Comparison of ENCODE assay signal across 15 cellular contexts in genomic region chr17:64015447-64015846, GRCh38. TPM values are rescaled to one million over a fixed set of nuclear protein-coding genes. Genes with fewer than 3 reads are reported as not detected.
DNase-seq lines count a peak whose midpoint lies in the region; ATAC-seq and TF ChIP-seq lines count a peak whose summit lies in the region.
"Had no signal": no experiment of that assay in that cellular context is flagged by ENCODE, and none has a peak within 500 bp of the region (broad histone marks: within the 10 kb centered on the region; RNA-seq: fewer than 3 reads in every experiment).

No MANE protein-coding gene starts in this region.

- ATAC-seq in HG03571 (IDR thresholded peaks at IDR 0.05; ENCODE audit: unreplicated experiment), result no peak
- no peak for ATAC-seq in GM21526 (IDR thresholded peaks at IDR 0.05; ENCODE audit: low FRiP score, unreplicated experiment)
- ATAC-seq: pancreas had no signal

- 90% methylated on average over 6 of the region's 6 CpGs for WGBS in suprapubic skin

- TF ChIP-seq POLR2A in suprapubic skin (IDR thresholded peaks at IDR 0.05), result no peak

- H3K4me3 Mint-ChIP-seq in activated naive CD4-positive, alpha-beta T cell treated with anti-CD3 and anti-CD28 coated beads for 36 hours, result peak overlapping the region; percentile 58

- H3K9me3 ChIP-seq in SU-DHL-6 (ENCODE audit: insufficient read depth, low read length), result no peaks in the 10 kb centered on the region
- H3K9me3 ChIP-seq in effector memory CD4-positive, alpha-beta T cell (ENCODE audit: control insufficient read depth, low read length), result no peaks in the 10 kb centered on the region
- H3K9me3 ChIP-seq in suprapubic skin, result no peaks in the 10 kb centered on the region
- H3K9me3 ChIP-seq: pancreas, tibial artery had no signal

- peaks cover 79% of the 10 kb centered on the region for H3K79me2 ChIP-seq in SU-DHL-6 (ENCODE audit: insufficient read depth, low read length)

- intact Hi-C loops in activated naive CD4-positive, alpha-beta T cell treated with anti-CD3 and anti-CD28 coated beads for 36 hours (cut with micrococcal nuclease), result loop anchor here (1.0 kb wide), 1 partner anchor 16 kb away; no protein-coding TSS in a partner anchor

- peaks cover 5% of the 10 kb centered on the region; the same call in 1 of the 2 replicates for H3K36me3 ChIP-seq in SU-DHL-6 (ENCODE audit: low read length)
- peaks cover 7% of the 10 kb centered on the region for H3K36me3 ChIP-seq in effector memory CD4-positive, alpha-beta T cell (ENCODE audit: control insufficient read depth, insufficient read depth, low read length)
- H3K36me3 ChIP-seq in suprapubic skin, result no peaks in the 10 kb centered on the region
- H3K36me3 ChIP-seq: pancreas, tibial artery had no signal

- peaks cover 43% of the 10 kb centered on the region for H3F3A ChIP-seq in SU-DHL-6 (ENCODE audit: insufficient read depth)

- H3K9me3 Mint-ChIP-seq in activated naive CD4-positive, alpha-beta T cell treated with anti-CD3 and anti-CD28 coated beads for 36 hours, result no peaks in the 10 kb centered on the region

- no peak for DNase-seq in activated naive CD4-positive, alpha-beta T cell treated with anti-CD3 and anti-CD28 coated beads for 36 hours
- DNase-seq in activated naive CD4-positive, alpha-beta T cell treated with Interleukin-2 at 50 U/mL for 16 hours, result no peak
- DNase-seq in effector memory CD4-positive, alpha-beta T cell, result no peak
- DNase-seq in suprapubic skin (ENCODE audit: low spot score in 2 of 2) (peak; percentile 4 to 40), NCI-H1694 treated with DMSO at 0.1 percent for 48 hours (lab: John Stamatoyannopoulos, UW) (no peak)
- DNase-seq: DMS 273 treated with DMSO at 0.1 percent for 48 hours, midbrain, pancreas, tibial artery had no signal

- peak overlapping the region; percentile 97 for H3K27ac Mint-ChIP-seq in activated naive CD4-positive, alpha-beta T cell treated with anti-CD3 and anti-CD28 coated beads for 36 hours

- H3K4me1 Mint-ChIP-seq in activated naive CD4-positive, alpha-beta T cell treated with anti-CD3 and anti-CD28 coated beads for 36 hours (ENCODE audit: low read depth), result peaks cover 57% of the 10 kb centered on the region

- TF ChIP-seq EP300 in suprapubic skin (IDR thresholded peaks at IDR 0.05), result no peak

- no peaks in the 10 kb centered on the region for H4K20me1 ChIP-seq in SU-DHL-6 (ENCODE audit: low read depth, low read length)

- H3K27me3 Mint-ChIP-seq in activated naive CD4-positive, alpha-beta T cell treated with anti-CD3 and anti-CD28 coated beads for 36 hours (ENCODE audit: low read depth), result no peaks in the 10 kb centered on the region

- no peak overlapping the region for H3K9ac ChIP-seq in SU-DHL-6 (ENCODE audit: low read length)

- H3K36me3 Mint-ChIP-seq in activated naive CD4-positive, alpha-beta T cell treated with anti-CD3 and anti-CD28 coated beads for 36 hours (ENCODE audit: low read depth), result peaks cover 13% of the 10 kb centered on the region

- H3K27me3 ChIP-seq in SU-DHL-6 (ENCODE audit: low read length), result no peaks in the 10 kb centered on the region
- no peaks in the 10 kb centered on the region for H3K27me3 ChIP-seq in effector memory CD4-positive, alpha-beta T cell (replicated peaks; ENCODE audit: control insufficient read depth, insufficient read depth, low read length, poor library complexity, severe bottlenecking)
- H3K27me3 ChIP-seq in suprapubic skin, result no peaks in the 10 kb centered on the region
- H3K27me3 ChIP-seq: pancreas had no signal

- no peak overlapping the region for H2AFZ ChIP-seq in SU-DHL-6 (ENCODE audit: low read depth, low read length, severe bottlenecking)

- CTCF ChIA-PET in activated naive CD4-positive, alpha-beta T cell treated with anti-CD3 and anti-CD28 coated beads for 36 hours (lab: Charles Lee), result no interaction called here

- no peak for TF ChIP-seq CTCF in SU-DHL-6 (IDR thresholded peaks at IDR 0.05; ENCODE audit: insufficient read depth, low read length, poor library complexity, severe bottlenecking)
- no peak for TF ChIP-seq CTCF in suprapubic skin (IDR thresholded peaks at IDR 0.05)

- H3K4me3 ChIP-seq in SU-DHL-6 (ENCODE audit: insufficient read depth, low read length, poor library complexity, severe bottlenecking) (peak overlapping the region; percentile 35), suprapubic skin (no peak overlapping the region)
- peak overlapping the region; percentile 23 for H3K4me3 ChIP-seq in effector memory CD4-positive, alpha-beta T cell (ENCODE audit: insufficient read depth, low read depth, low read length, poor library complexity, severe bottlenecking)
- H3K4me3 ChIP-seq: pancreas, tibial artery had no signal

- no peaks in the 10 kb centered on the region for H3K9me2 ChIP-seq in SU-DHL-6 (replicated peaks; ENCODE audit: insufficient read depth, low read length)

- H3K4me1 ChIP-seq in effector memory CD4-positive, alpha-beta T cell (ENCODE audit: control insufficient read depth, insufficient read depth, low read length, poor library complexity, severe bottlenecking), result peaks cover 39% of the 10 kb centered on the region
- peaks cover 8% of the 10 kb centered on the region for H3K4me1 ChIP-seq in suprapubic skin
- H3K4me1 ChIP-seq: tibial artery had no signal

- H3K27ac ChIP-seq in SU-DHL-6 (ENCODE audit: low read depth, low read length), result peak overlapping the region; percentile 98
- H3K27ac ChIP-seq in effector memory CD4-positive, alpha-beta T cell (ENCODE audit: insufficient read depth, low read length, poor library complexity, severe bottlenecking), result peak overlapping the region; percentile 92
- no peak overlapping the region for H3K27ac ChIP-seq in suprapubic skin
- H3K27ac ChIP-seq: pancreas, tibial artery had no signal

- H3K4me2 ChIP-seq in SU-DHL-6 (ENCODE audit: low read depth, low read length, poor library complexity, severe bottlenecking), result peak overlapping the region; percentile 99

RNA-seq across cellular contexts. Expression of gene ICAM2, which starts 5.0 kb away (rescaled TPM):
- total RNA-seq in activated naive CD4-positive, alpha-beta T cell treated with anti-CD3 and anti-CD28 coated beads for 36 hours, result 10 to 100 TPM; 41.6 to 41.9 TPM
- 10 to 100 TPM in 2 of 4 donors, 1 to 10 TPM in 2; 8.4 to 32.5 (median 14.9) TPM for total RNA-seq in suprapubic skin
- total RNA-seq: astrocyte had no signal

RNA-seq across cellular contexts. Expression of gene PRR29, which starts 17.3 kb away (rescaled TPM):
- under 1 TPM; 0.21 to 0.44 TPM for total RNA-seq in activated naive CD4-positive, alpha-beta T cell treated with anti-CD3 and anti-CD28 coated beads for 36 hours
- under 1 TPM in 1 of 4 donors, not detected in 3; 0.30 TPM for total RNA-seq in suprapubic skin

RNA-seq across cellular contexts. Expression of gene SCN4A, which starts 42.7 kb away (rescaled TPM):
- under 1 TPM; 0.10 to 0.47 TPM for total RNA-seq in activated naive CD4-positive, alpha-beta T cell treated with anti-CD3 and anti-CD28 coated beads for 36 hours
- 1 to 10 TPM in 2 of 4 donors, under 1 TPM in 2; 0.45 to 4.5 (median 1.6) TPM for total RNA-seq in suprapubic skin
- total RNA-seq: fibroblast of villous mesenchyme, HT-29 had no signal

Comparison
In these comparisons a context has a peak if more than half of its experiments do, and no peak if none do; other contexts are left out.
1. DNase-seq: peak in suprapubic skin (2 of 2); none in activated naive CD4-positive, alpha-beta T cell treated with anti-CD3 and anti-CD28 coated beads for 36 hours (single experiment), activated naive CD4-positive, alpha-beta T cell treated with Interleukin-2 at 50 U/mL for 16 hours (single experiment), effector memory CD4-positive, alpha-beta T cell (0 of 3) and NCI-H1694 treated with DMSO at 0.1 percent for 48 hours (single experiment).